9 cellular contexts compared by ENCODE assay signal in genomic region chr9:89405832-89406231, GRCh38.
DNase-seq lines count a peak whose midpoint lies in the region; ATAC-seq and TF ChIP-seq lines count a peak whose summit lies in the region.
"Had no signal": no experiment of that assay in that cellular context is flagged by ENCODE, and none has a peak within 500 bp of the region (broad histone marks: within the 10 kb centered on the region; RNA-seq: fewer than 3 reads in every experiment).

No MANE protein-coding gene starts in this region.

- ATAC-seq in GM18498 (IDR thresholded peaks at IDR 0.05; ENCODE audit: unreplicated experiment) (peak; percentile 66), GM21619 (IDR thresholded peaks at IDR 0.05; ENCODE audit: unreplicated experiment) (peak; percentile 55), memory B cell (ENCODE audit: low read depth) (peak; percentile 58)

- H3K4me1 ChIP-seq in Peyer's patch: peaks cover 0 to 32% (median 30%) of the 10 kb centered on the region in 4 donors
- H3K4me1 ChIP-seq: parathyroid adenoma had no signal

- peak overlapping the region; percentile 71 for H3K4me3 Mint-ChIP-seq in memory B cell

- TF ChIP-seq CTCF in Peyer's patch (IDR thresholded peaks at IDR 0.05): no peak

- H3K27me3 Mint-ChIP-seq in memory B cell: no peaks in the 10 kb centered on the region

- peaks cover 18% of the 10 kb centered on the region for H3K36me3 Mint-ChIP-seq in memory B cell

- TF ChIP-seq POLR2A in Peyer's patch (IDR thresholded peaks at IDR 0.05): no peak

- peaks cover 0 to 5% (median 0%) of the 10 kb centered on the region in 4 donors for H3K9me3 ChIP-seq in Peyer's patch

- peaks cover 80% of the 10 kb centered on the region for H3K4me1 Mint-ChIP-seq in memory B cell

- peaks cover 0 to 17% (median 0%) of the 10 kb centered on the region in 3 donors for H3K36me3 ChIP-seq in Peyer's patch
- peaks cover 1% of the 10 kb centered on the region for H3K36me3 ChIP-seq in H7 (replicated peaks; ENCODE audit: control insufficient read depth, insufficient read depth, low read length)

- H3K27ac Mint-ChIP-seq in memory B cell: peak overlapping the region; percentile 96

- peak overlapping the region in 3 of 4 donors; percentile 40 to 72 (median 66) for H3K27ac ChIP-seq in Peyer's patch
- H3K27ac ChIP-seq: parathyroid adenoma had no signal

- H3K9me3 Mint-ChIP-seq in memory B cell: peaks cover 4% of the 10 kb centered on the region

- peak overlapping the region in 1 of 4 donors; percentile 32 for H3K4me3 ChIP-seq in Peyer's patch
- no peak overlapping the region for H3K4me3 ChIP-seq in H7 (ENCODE audit: insufficient read depth, low read depth, low read length)

- H3K27me3 ChIP-seq in Peyer's patch: no peaks in the 10 kb centered on the region
- H3K27me3 ChIP-seq in H7 (ENCODE audit: control insufficient read depth, insufficient read depth, low read length): no peaks in the 10 kb centered on the region

- peak in 2 of 3 donors; percentile 80 to 81 for DNase-seq in Peyer's patch
- DNase-seq in memory B cell (ENCODE audit: low spot score in 2 of 2): no peak
- DNase-seq in LoVo (ENCODE audit: low spot score): no peak
- no peak for DNase-seq in NCI-H2081 (lab: John Stamatoyannopoulos, UW)
- no peak for DNase-seq in glomerular visceral epithelial cell (ENCODE audit: extremely low spot score)
- no peak for DNase-seq in H7

Comparison
In these comparisons a context has a peak if more than half of its experiments do, and no peak if none do; other contexts are left out.
1. DNase-seq: peak in Peyer's patch (2 of 3); none in memory B cell (0 of 2), LoVo (single experiment), NCI-H2081 (0 of 2), glomerular visceral epithelial cell (single experiment) and H7 (single experiment).
2. Peak in every context shown above with its lines, with median percentiles within 50 percentile points of each other: ATAC-seq.